Comparison of ENCODE assay signal across 26 cellular contexts in genomic region chr5:14561741-14562140, GRCh38.
"Had no signal": no experiment of that assay in that cellular context is flagged by ENCODE, and none has a peak within 500 bp of the region (broad histone marks: within the 10 kb centered on the region; RNA-seq: fewer than 3 reads in every experiment).

No MANE protein-coding gene starts in this region.

- H3K27me3 Mint-ChIP-seq: progenitor cell of endocrine pancreas; stimulated activated memory B cell treated with anti-CD40 and anti-IgM and Interleukin-4, amounts not matched to agents 10 μg/mL and 1 μg/mL and 100 μg/mL, for 72 hours; stimulated activated naive CD8-positive, alpha-beta T cell treated with anti-CD3 and anti-CD28 coated beads, Interleukin-15, amount 100 ng/mL, for 72 hours; type B pancreatic cell had no signal

- H3K4me1 Mint-ChIP-seq: neural crest cell had no signal

- H3K27ac Mint-ChIP-seq: nephron; progenitor cell of endocrine pancreas; stimulated activated memory B cell treated with anti-CD40 and anti-IgM and Interleukin-4, amounts not matched to agents 10 μg/mL and 1 μg/mL and 100 μg/mL, for 72 hours; type B pancreatic cell had no signal

- H3K9me3 Mint-ChIP-seq: stimulated activated memory B cell treated with anti-CD40 and anti-IgM and Interleukin-4, amounts not matched to agents 10 μg/mL and 1 μg/mL and 100 μg/mL, for 72 hours; type B pancreatic cell had no signal

- H3K36me3 ChIP-seq: lower lobe of right lung, ovary, right atrium auricular region, right lobe of liver, tibial nerve had no signal

- H3K36me3 Mint-ChIP-seq: naive thymus-derived CD8-positive, alpha-beta T cell; stimulated activated memory B cell treated with anti-CD40 and anti-IgM and Interleukin-4, amounts not matched to agents 10 μg/mL and 1 μg/mL and 100 μg/mL, for 72 hours; type B pancreatic cell had no signal

- H3K27ac ChIP-seq: left lung, lower lobe of right lung, ovary, right atrium auricular region, right lobe of liver, tibial nerve had no signal

- DNase-seq: hippocampal formation; kidney; left colon; left lung; lower lobe of right lung; mammary epithelial cell; mesenchymal stem cell; naive thymus-derived CD8-positive, alpha-beta T cell; occipital lobe; ovary; right lobe of liver; stimulated activated CD4-positive, alpha-beta T cell treated with anti-CD3 and anti-CD28 coated beads, Interleukin-1b, Interleukin-23, amount 100 ng/mL, for 48 hours; stimulated activated CD4-positive, alpha-beta T cell treated with anti-CD3 and anti-CD28 coated beads, Interleukin-2, amount 100 ng/mL, for 48 hours; stimulated activated CD4-positive, alpha-beta T cell treated with anti-CD3 and anti-CD28 coated beads, Interleukin-4, amount 100 ng/mL, for 4 hours; stimulated activated CD8-positive, alpha-beta memory T cell treated with anti-CD3 and anti-CD28 coated beads, Interleukin-4, amount 100 ng/mL, for 48 hours; stimulated activated naive CD4-positive, alpha-beta T cell treated with Interleukin-2 at 50 U/mL for 16 hours; stimulated activated naive CD8-positive, alpha-beta T cell treated with anti-CD3 and anti-CD28 coated beads, Interleukin-15, amount 100 ng/mL, for 72 hours; substantia nigra had no signal

- H3K4me3 Mint-ChIP-seq: nephron; neural crest cell; stimulated activated memory B cell treated with anti-CD40 and anti-IgM and Interleukin-4, amounts not matched to agents 10 μg/mL and 1 μg/mL and 100 μg/mL, for 72 hours; stimulated activated naive CD8-positive, alpha-beta T cell treated with anti-CD3 and anti-CD28 coated beads, Interleukin-15, amount 100 ng/mL, for 72 hours; type B pancreatic cell had no signal

- H3K27me3 ChIP-seq: left lung, ovary, right atrium auricular region, right lobe of liver, tibial nerve had no signal

- H3K9me3 ChIP-seq: left lung, lower lobe of right lung, ovary, right atrium auricular region, right lobe of liver, tibial nerve had no signal

- H3K4me3 ChIP-seq: left lung, lower lobe of right lung, ovary, right atrium auricular region, right lobe of liver, smooth muscle cell, tibial nerve had no signal
